ENCODE assay signal across 1 cellular context in the genomic region with DNA sequence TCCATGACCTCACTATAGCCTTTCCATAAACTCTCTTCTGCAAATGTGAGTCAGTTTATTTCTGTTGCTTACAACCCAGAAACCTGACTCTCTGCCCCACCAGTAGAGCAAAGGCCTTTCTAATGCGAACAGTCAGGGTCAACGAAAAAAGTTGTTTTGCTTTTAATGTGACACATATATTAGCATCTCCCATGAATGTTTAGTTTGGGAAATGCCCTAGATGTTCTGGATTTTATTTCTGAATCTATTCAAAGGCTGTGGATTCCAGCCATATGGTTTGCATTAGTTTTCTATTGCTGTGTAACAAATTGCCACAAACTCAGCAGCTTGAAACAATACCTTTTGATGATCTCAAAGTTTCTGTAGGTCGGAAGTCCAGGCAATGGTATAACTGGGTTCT.
TF ChIP-seq lines count a peak whose summit lies in the region.

No MANE protein-coding gene starts in this region.

TF ChIP-seq in H1, 55 proteins besides CTCF, POLR2A, EP300 and RAD21:
- TF ChIP-seq SUZ12 (IDR thresholded peaks at IDR 0.05; ENCODE audit: low read length) (no peak), GTF2F1 (IDR thresholded peaks at IDR 0.05; ENCODE audit: borderline replicate concordance, low read depth, low read length) (no peak), RNF2 (IDR thresholded peaks at IDR 0.05; ENCODE audit: borderline replicate concordance, low read depth, low read length, missing control alignments, poor library complexity, severe bottlenecking) (no peak), TCF12 (IDR thresholded peaks at IDR 0.05; ENCODE audit: low read depth, low read length) (no peak), CBX8 (IDR thresholded peaks at IDR 0.05; ENCODE audit: borderline replicate concordance, low read depth, low read length) (no peak), CREB1 (IDR thresholded peaks at IDR 0.05) (no peak), BACH1 (IDR thresholded peaks at IDR 0.05; ENCODE audit: low read length) (no peak), KDM4A (IDR thresholded peaks at IDR 0.05; ENCODE audit: low read depth, low read length, severe bottlenecking) (no peak), CHD1 (IDR thresholded peaks at IDR 0.05; ENCODE audit: low read depth, low read length) (no peak), TAF1 (IDR thresholded peaks at IDR 0.05; ENCODE audit: low read depth, low read length) (no peak), EZH2 (IDR thresholded peaks at IDR 0.05; ENCODE audit: low read depth, low read length, severe bottlenecking) (no peak)
- TF ChIP-seq, protein P1, sequence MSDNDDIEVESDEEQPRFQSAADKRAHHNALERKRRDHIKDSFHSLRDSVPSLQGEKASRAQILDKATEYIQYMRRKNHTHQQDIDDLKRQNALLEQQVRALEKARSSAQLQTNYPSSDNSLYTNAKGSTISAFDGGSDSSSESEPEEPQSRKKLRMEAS (IDR thresholded peaks at IDR 0.05), result no peak
